In the genomic region with DNA sequence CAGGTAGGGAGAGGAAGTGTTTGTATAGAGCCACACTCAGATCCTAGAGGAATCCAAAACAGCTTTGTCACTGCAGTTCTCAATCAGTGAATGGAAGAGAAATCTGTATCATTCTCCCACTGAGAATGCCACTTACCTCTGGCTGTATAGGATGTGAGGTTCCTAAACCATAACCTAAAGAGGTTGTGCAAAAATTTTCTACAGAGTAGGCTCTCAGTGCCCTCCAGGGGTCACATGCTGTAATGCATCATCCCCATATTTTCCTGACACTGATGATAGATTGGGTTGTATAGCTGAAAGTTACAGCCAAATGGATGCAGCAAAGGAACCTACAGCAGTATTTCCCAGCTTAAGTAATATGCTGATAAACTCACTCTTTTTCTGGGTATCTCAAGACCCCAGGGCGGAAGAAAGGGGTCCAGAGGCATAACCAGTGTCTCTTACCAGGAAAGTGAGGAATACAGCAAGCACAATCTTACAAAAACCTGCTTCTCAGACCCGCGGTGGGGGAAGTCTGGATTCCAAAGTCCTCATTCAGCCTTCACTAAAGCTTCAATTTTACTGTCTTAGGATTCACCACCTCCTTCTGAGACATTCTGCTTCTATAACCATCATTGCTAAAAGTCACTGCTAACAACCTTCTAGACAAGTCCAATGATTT, we compare ENCODE assay signal across 8 cellular contexts. TPM values are rescaled to one million over a fixed set of nuclear protein-coding genes. Genes with fewer than 3 reads are reported as not detected.
DNase-seq lines count a peak whose midpoint lies in the region; ATAC-seq and TF ChIP-seq lines count a peak whose summit lies in the region.

No MANE protein-coding gene starts in this region.

- no peaks in the 10 kb centered on the region for H3K27me3 Mint-ChIP-seq in activated T-cell treated with anti-CD3 and anti-CD28 coated beads, Interleukin-2, amount 50 U/mL, for 72 hours (ENCODE audit: low read depth)

- peaks cover 26% of the 10 kb centered on the region for H3K4me1 ChIP-seq in DOHH2 (ENCODE audit: control insufficient read depth, low read length)
- peaks cover 7 to 29% (median 14%) of the 10 kb centered on the region in 4 donors for H3K4me1 ChIP-seq in upper lobe of left lung

- no peak overlapping the region for H3K4me2 ChIP-seq in DOHH2 (ENCODE audit: low read length)

- H3K9me2 ChIP-seq in DOHH2 (replicated peaks; ENCODE audit: control insufficient read depth, low read length), result no peaks in the 10 kb centered on the region

- H3K36me3 ChIP-seq in DOHH2 (ENCODE audit: control insufficient read depth, low read length) (peaks cover 16% of the 10 kb centered on the region), upper lobe of left lung (no peaks in the 10 kb centered on the region)

- CTCF ChIA-PET in AG04450 (lab: Charles Lee), result interaction anchor here (0.6 to 3.5 kb wide), 19 partner anchors 10 to 761 kb away, joined by 3 to 30 read pairs (median 3); a partner anchor contains a TSS

- H3K27ac ChIP-seq in AG04450 (ENCODE audit: low read depth, low read length) (no peak overlapping the region), DOHH2 (ENCODE audit: low read depth, low read length) (no peak overlapping the region), upper lobe of left lung (no peak overlapping the region)

- peaks cover 30% of the 10 kb centered on the region for H3K4me1 Mint-ChIP-seq in activated T-cell treated with anti-CD3 and anti-CD28 coated beads, Interleukin-2, amount 50 U/mL, for 72 hours (ENCODE audit: low read depth)

- H3K9me3 ChIP-seq in AG04450 (ENCODE audit: control insufficient read depth, insufficient read depth, low read length) (no peaks in the 10 kb centered on the region), DOHH2 (ENCODE audit: control insufficient read depth, insufficient read depth, low read length) (no peaks in the 10 kb centered on the region), upper lobe of left lung (no peaks in the 10 kb centered on the region)

- peaks cover 4% of the 10 kb centered on the region; the same call in 1 of the 2 replicates for H4K20me1 ChIP-seq in DOHH2 (ENCODE audit: control insufficient read depth, insufficient read depth, low read depth, low read length)

- no peaks in the 10 kb centered on the region for H3K9me3 Mint-ChIP-seq in activated T-cell treated with anti-CD3 and anti-CD28 coated beads, Interleukin-2, amount 50 U/mL, for 72 hours

- no peak overlapping the region for H3K4me3 Mint-ChIP-seq in activated T-cell treated with anti-CD3 and anti-CD28 coated beads, Interleukin-2, amount 50 U/mL, for 72 hours

- no peak overlapping the region for H3K27ac Mint-ChIP-seq in activated T-cell treated with anti-CD3 and anti-CD28 coated beads, Interleukin-2, amount 50 U/mL, for 72 hours

- DNase-seq in AG04450 (ENCODE audit: low read depth, low spot score) (no peak), NCI-H1694 (lab: John Stamatoyannopoulos, UW) (peak; percentile 65), iris pigment epithelial cell (ENCODE audit: low read depth) (peak; percentile 46), upper lobe of left lung (no peak)
- peak; percentile 26 to 34 for DNase-seq in activated T-cell treated with anti-CD3 and anti-CD28 coated beads, Interleukin-2, amount 50 U/mL, for 72 hours

- H3K4me3 ChIP-seq in AG04450 (ENCODE audit: low read depth, low read length) (no peak overlapping the region), DOHH2 (ENCODE audit: low read length) (no peak overlapping the region), upper lobe of left lung (no peak overlapping the region)

- no peaks in the 10 kb centered on the region for H3K36me3 Mint-ChIP-seq in activated T-cell treated with anti-CD3 and anti-CD28 coated beads, Interleukin-2, amount 50 U/mL, for 72 hours (ENCODE audit: insufficient read depth in 2 of 2)

- TF ChIP-seq POLR2A in upper lobe of left lung (IDR thresholded peaks at IDR 0.05), result no peak

- WGBS in upper lobe of left lung, 2 donors, result 54 to 55% methylated on average over 3 of the region's 3 CpGs

- peaks cover 21% of the 10 kb centered on the region for H3F3A ChIP-seq in DOHH2 (ENCODE audit: control insufficient read depth, insufficient read depth)

- H3K79me2 ChIP-seq in DOHH2 (ENCODE audit: control insufficient read depth, low read length), result peaks cover 12% of the 10 kb centered on the region

- ATAC-seq in activated T-cell treated with anti-CD3 and anti-CD28 coated beads, Interleukin-2, amount 50 U/mL, for 72 hours (replicated peaks in 1 of 2), result no peak
- ATAC-seq in upper lobe of left lung (ENCODE audit: low FRiP score in 2 of 2), result no peak
- ATAC-seq in GM18858 (IDR thresholded peaks at IDR 0.05; ENCODE audit: unreplicated experiment), result no peak
- ATAC-seq in GM21737 (IDR thresholded peaks at IDR 0.05; ENCODE audit: unreplicated experiment), result no peak

- no peak for TF ChIP-seq EP300 in upper lobe of left lung (IDR thresholded peaks at IDR 0.05)

- POLR2A ChIA-PET in AG04450 (lab: Yijun Ruan, JAX), result interaction anchor here (0.7 to 1.5 kb wide), 3 partner anchors 11 to 516 kb away, joined by 3 to 7 read pairs (median 5); a partner anchor contains a TSS

- TF ChIP-seq CTCF in AG04450 (IDR thresholded peaks at IDR 0.05; ENCODE audit: low read depth, low read length) (peak; percentile 68), DOHH2 (IDR thresholded peaks at IDR 0.05; ENCODE audit: low read depth, low read length, poor library complexity, severe bottlenecking) (peak; percentile 86), upper lobe of left lung (IDR thresholded peaks at IDR 0.05) (peak; percentile 50 to 81 (median 61))

- no peaks in the 10 kb centered on the region for H3K27me3 ChIP-seq in AG04450 (ENCODE audit: control insufficient read depth, insufficient read depth, low read length)
- no peaks in the 10 kb centered on the region for H3K27me3 ChIP-seq in DOHH2 (ENCODE audit: control insufficient read depth, low read length)
- H3K27me3 ChIP-seq in upper lobe of left lung, result no peaks in the 10 kb centered on the region

RNA-seq across cellular contexts. Expression of a gene that starts 3.8 kb away (rescaled TPM):
- polyA plus RNA-seq in AG04450 (2011; rRNA removed), result 3.7 and 3.8 TPM in 2 replicates
- 2.4 and 3.0 TPM in 2 replicates for polyA minus RNA-seq in AG04450 (2011; rRNA and poly(A)+ RNA removed)
- 10 to 100 TPM in 1 of 2 donors, 1 to 10 TPM in 1; 9.0 to 10.8 TPM for total RNA-seq in activated T-cell treated with anti-CD3 and anti-CD28 coated beads, Interleukin-2, amount 50 U/mL, for 72 hours
- total RNA-seq in upper lobe of left lung, result 1 to 10 TPM in 5 of 6 donors, under 1 TPM in 1; 0.44 to 4.9 (median 4.2) TPM

RNA-seq across cellular contexts. Expression of a gene that starts 10.9 kb away (rescaled TPM):
- 5.6 and 7.3 TPM in 2 replicates for polyA plus RNA-seq in AG04450 (2011; rRNA removed)
- 15.9 and 16.0 TPM in 2 replicates for polyA minus RNA-seq in AG04450 (2011; rRNA and poly(A)+ RNA removed)
- 1 to 10 TPM; 5.4 to 5.6 TPM for total RNA-seq in activated T-cell treated with anti-CD3 and anti-CD28 coated beads, Interleukin-2, amount 50 U/mL, for 72 hours
- 10 to 100 TPM; 21.1 to 58.9 (median 30.8) TPM for total RNA-seq in upper lobe of left lung

Comparison
In these comparisons a context has a peak if more than half of its experiments do, and no peak if none do; other contexts are left out.
1. DNase-seq: peak in NCI-H1694 (single experiment), activated T-cell treated with anti-CD3 and anti-CD28 coated beads, Interleukin-2, amount 50 U/mL, for 72 hours (2 of 2) and iris pigment epithelial cell (single experiment); none in AG04450 (single experiment) and upper lobe of left lung (0 of 2).
2. Peak in every context shown above with its lines, with median percentiles within 50 percentile points of each other: CTCF ChIP-seq.